ENCODE assay signal across 8 cellular contexts in genomic region chr4:15681067-15681371, GRCh38. TPM values are rescaled to one million over a fixed set of nuclear protein-coding genes. Genes with fewer than 3 reads are reported as not detected.
DNase-seq lines count a peak whose midpoint lies in the region; ATAC-seq, FAIRE-seq and TF ChIP-seq lines count a peak whose summit lies in the region.

No MANE protein-coding gene starts in this region.

- H3K36me3 ChIP-seq in astrocyte (ENCODE audit: insufficient read depth, low read length) (peaks cover 15% of the 10 kb centered on the region), right lobe of liver (no peaks in the 10 kb centered on the region), thyroid gland (no peaks in the 10 kb centered on the region)

- H3K4me1 ChIP-seq in astrocyte (ENCODE audit: insufficient read depth, low read length) (peaks cover 25% of the 10 kb centered on the region), right lobe of liver (peaks cover 0 to 19% (median 2%) of the 10 kb centered on the region in 4 donors), thyroid gland (peaks cover 0 to 12% of the 10 kb centered on the region in 2 donors)

- H3K27me3 ChIP-seq in astrocyte (ENCODE audit: insufficient read depth, low read length) (no peaks in the 10 kb centered on the region), right lobe of liver (no peaks in the 10 kb centered on the region), thyroid gland (no peaks in the 10 kb centered on the region)

- 0% methylated on average over 4 of the region's 14 CpGs for WGBS in right lobe of liver (ENCODE audit: insufficient coverage, low coverage, low lambda C conversion rate, missing lambda C conversion rate)
- WGBS in thyroid gland, 2 donors: 2 to 3% methylated on average over 10 to 14 of the region's 14 CpGs

- TF ChIP-seq CTCF in astrocyte (IDR thresholded peaks at IDR 0.05; ENCODE audit: insufficient read depth, low read depth, low read length) (no peak), right lobe of liver (IDR thresholded peaks at IDR 0.05) (no peak), thyroid gland (IDR thresholded peaks at IDR 0.05) (no peak)

- no peaks in the 10 kb centered on the region for H4K20me1 ChIP-seq in astrocyte (ENCODE audit: insufficient read depth, low read length)

- peak overlapping the region; percentile 98 for H3K4me3 Mint-ChIP-seq in activated CD8-positive, alpha-beta memory T cell treated with anti-CD3 and anti-CD28 coated beads, Interleukin-2, amount 10 ng/mL, durations not matched to agents 7 days and 5 days
- peak overlapping the region; percentile 99 for H3K4me3 Mint-ChIP-seq in astrocyte (ENCODE audit: unreplicated experiment)

- no peak for FAIRE-seq in astrocyte (lab: Jason Lieb, UNC)

- H3K9me3 Mint-ChIP-seq in activated CD8-positive, alpha-beta memory T cell treated with anti-CD3 and anti-CD28 coated beads, Interleukin-2, amount 10 ng/mL, durations not matched to agents 7 days and 5 days (ENCODE audit: low read depth): no peaks in the 10 kb centered on the region
- H3K9me3 Mint-ChIP-seq in astrocyte (ENCODE audit: unreplicated experiment): no peaks in the 10 kb centered on the region

- peak overlapping the region; percentile 78 for H3K27ac ChIP-seq in astrocyte (ENCODE audit: low read depth, low read length)
- H3K27ac ChIP-seq in right lobe of liver: peak overlapping the region in 2 of 3 donors; percentile 35 to 95
- no peak overlapping the region for H3K27ac ChIP-seq in thyroid gland

- H3K79me2 ChIP-seq in astrocyte (ENCODE audit: insufficient read depth, low read length): peaks cover 98% of the 10 kb centered on the region

- H3K9ac ChIP-seq in astrocyte (ENCODE audit: low read length): peak overlapping the region; percentile 100

- H3K9me3 ChIP-seq in astrocyte (ENCODE audit: insufficient read depth, low read depth, low read length) (no peaks in the 10 kb centered on the region), right lobe of liver (no peaks in the 10 kb centered on the region), thyroid gland (no peaks in the 10 kb centered on the region)

- intact Hi-C loops in right lobe of liver (cut with DNase I): no loop called here
- intact Hi-C loops in thyroid gland (cut with DNase I): no loop called here
- intact Hi-C loops in posterior cingulate gyrus (cut with DNase I): loop anchor here (1.0 kb wide), 1 partner anchor 26 kb away; the partner anchor contains the start of gene FBXL5

- H3K27me3 Mint-ChIP-seq in activated CD8-positive, alpha-beta memory T cell treated with anti-CD3 and anti-CD28 coated beads, Interleukin-2, amount 10 ng/mL, durations not matched to agents 7 days and 5 days: no peaks in the 10 kb centered on the region
- H3K27me3 Mint-ChIP-seq in astrocyte (ENCODE audit: low read depth, unreplicated experiment): no peaks in the 10 kb centered on the region

- H3K4me3 ChIP-seq in astrocyte (ENCODE audit: insufficient read depth, low read depth, low read length) (peak overlapping the region; percentile 90), right lobe of liver (peak overlapping the region; percentile 68 to 76 (median 72)), thyroid gland (replicated peaks in 1 of 3) (peak overlapping the region; percentile 22 to 74 (median 73))

- peak overlapping the region; percentile 44 for H2AFZ ChIP-seq in astrocyte (ENCODE audit: low read depth, low read length)

- DNase-seq in activated CD8-positive, alpha-beta memory T cell treated with anti-CD3 and anti-CD28 coated beads, Interleukin-2, amount 10 ng/mL, durations not matched to agents 7 days and 5 days: no peak
- no peak for DNase-seq in activated CD8-positive, alpha-beta memory T cell treated with anti-CD3 and anti-CD28 coated beads for 24 hours
- DNase-seq in astrocyte (ENCODE audit: low read depth) (no peak), right lobe of liver (no peak), thyroid gland (no peak), posterior cingulate gyrus (no peak), NCI-H2196 (lab: John Stamatoyannopoulos, UW; ENCODE audit: unreplicated experiment) (no peak), ureter (ENCODE audit: low spot score) (no peak)

- CTCF ChIA-PET in activated CD8-positive, alpha-beta memory T cell treated with anti-CD3 and anti-CD28 coated beads, Interleukin-2, amount 10 ng/mL, durations not matched to agents 7 days and 5 days (lab: Charles Lee): interaction anchor here (1.0 to 1.4 kb wide), 5 partner anchors 8 to 226 kb away, joined by 3 to 5 read pairs (median 3); no protein-coding TSS in a partner anchor

- H3K36me3 Mint-ChIP-seq in activated CD8-positive, alpha-beta memory T cell treated with anti-CD3 and anti-CD28 coated beads, Interleukin-2, amount 10 ng/mL, durations not matched to agents 7 days and 5 days: peaks cover 34% of the 10 kb centered on the region
- peaks cover 4% of the 10 kb centered on the region for H3K36me3 Mint-ChIP-seq in astrocyte (ENCODE audit: low read depth, unreplicated experiment)

- peaks cover 44% of the 10 kb centered on the region for H3K4me1 Mint-ChIP-seq in activated CD8-positive, alpha-beta memory T cell treated with anti-CD3 and anti-CD28 coated beads, Interleukin-2, amount 10 ng/mL, durations not matched to agents 7 days and 5 days
- peaks cover 33% of the 10 kb centered on the region for H3K4me1 Mint-ChIP-seq in astrocyte (ENCODE audit: low read depth, unreplicated experiment)

- no peak for TF ChIP-seq POLR2A in right lobe of liver (IDR thresholded peaks at IDR 0.05)
- no peak for TF ChIP-seq POLR2A in thyroid gland (IDR thresholded peaks at IDR 0.05)

- peak overlapping the region; percentile 97 for H3K27ac Mint-ChIP-seq in activated CD8-positive, alpha-beta memory T cell treated with anti-CD3 and anti-CD28 coated beads, Interleukin-2, amount 10 ng/mL, durations not matched to agents 7 days and 5 days
- no peak overlapping the region for H3K27ac Mint-ChIP-seq in astrocyte (ENCODE audit: unreplicated experiment)

- ATAC-seq in activated CD8-positive, alpha-beta memory T cell treated with anti-CD3 and anti-CD28 coated beads, Interleukin-2, amount 10 ng/mL, durations not matched to agents 7 days and 5 days: no peak
- ATAC-seq in right lobe of liver: no peak

- peak overlapping the region; percentile 88 for H3K4me2 ChIP-seq in astrocyte (ENCODE audit: low read length)

RNA-seq across cellular contexts. Expression of gene FAM200B, which starts 0.6 kb away (rescaled TPM):
- total RNA-seq in activated CD8-positive, alpha-beta memory T cell treated with anti-CD3 and anti-CD28 coated beads, Interleukin-2, amount 10 ng/mL, durations not matched to agents 7 days and 5 days: 10 to 100 TPM in 1 of 2 experiments, 1 to 10 TPM in 1; 9.7 to 14.0 TPM
- 67.4 and 74.7 TPM in 2 replicates for total RNA-seq in astrocyte
- 10 to 100 TPM; 11.8 to 20.9 (median 16.7) TPM for total RNA-seq in right lobe of liver
- total RNA-seq in thyroid gland: 10 to 100 TPM; 62.4 to 85.6 (median 73.2) TPM
- 42.7 TPM for total RNA-seq in ureter

RNA-seq across cellular contexts. Expression of gene BST1, which starts 21.8 kb away (rescaled TPM):
- total RNA-seq in activated CD8-positive, alpha-beta memory T cell treated with anti-CD3 and anti-CD28 coated beads, Interleukin-2, amount 10 ng/mL, durations not matched to agents 7 days and 5 days: under 1 TPM; 0.40 to 0.70 TPM
- 19.5 and 24.5 TPM in 2 replicates for total RNA-seq in astrocyte
- 1 to 10 TPM; 2.7 to 5.3 (median 4.3) TPM for total RNA-seq in right lobe of liver
- 1 to 10 TPM; 2.0 to 7.5 (median 5.5) TPM for total RNA-seq in thyroid gland
- total RNA-seq in ureter: 18.6 TPM

RNA-seq across cellular contexts. Expression of gene FBXL5, which starts 25.9 kb away (rescaled TPM):
- 10 to 100 TPM; 37.0 to 51.8 TPM for total RNA-seq in activated CD8-positive, alpha-beta memory T cell treated with anti-CD3 and anti-CD28 coated beads, Interleukin-2, amount 10 ng/mL, durations not matched to agents 7 days and 5 days
- total RNA-seq in astrocyte: 75.8 and 92.2 TPM in 2 replicates
- 10 to 100 TPM; 38.3 to 59.5 (median 46.8) TPM for total RNA-seq in right lobe of liver
- 100 to 1,000 TPM; 154 to 246 (median 212) TPM for total RNA-seq in thyroid gland
- 110 TPM for total RNA-seq in ureter

Comparison
In these comparisons a context has a peak if more than half of its experiments do, and no peak if none do; other contexts are left out.
1. H3K27ac ChIP-seq: peak in astrocyte (single experiment) and right lobe of liver (2 of 3); none in thyroid gland (0 of 3).
2. Peak in every context shown above with its lines, with median percentiles within 50 percentile points of each other: H3K4me3 ChIP-seq.